ENCODE assay signal across 20 cellular contexts in genomic region chr4:11565899-11566298, GRCh38.
DNase-seq lines count a peak whose midpoint lies in the region; ATAC-seq and TF ChIP-seq lines count a peak whose summit lies in the region.
"Had no signal": no experiment of that assay in that cellular context is flagged by ENCODE, and none has a peak within 500 bp of the region (broad histone marks: within the 10 kb centered on the region; RNA-seq: fewer than 3 reads in every experiment).

No MANE protein-coding gene starts in this region.

- TF ChIP-seq CTCF in WERI-Rb-1 (IDR thresholded peaks at IDR 0.05; ENCODE audit: low read depth, low read length), result no peak

- peaks cover 1% of the 10 kb centered on the region for H3K36me3 Mint-ChIP-seq in activated naive CD8-positive, alpha-beta T cell treated with anti-CD3 and anti-CD28 coated beads for 36 hours
- no peaks in the 10 kb centered on the region for H3K36me3 Mint-ChIP-seq in natural killer cell treated with Interleukin-12 subunit alpha and Interleukin-12 subunit beta and Interleukin-15 and Interleukin-18, amount 100 ng/mL, for 72 hours
- H3K36me3 Mint-ChIP-seq: brain had no signal

- peaks cover 6% of the 10 kb centered on the region for H3K9me3 Mint-ChIP-seq in activated naive CD8-positive, alpha-beta T cell treated with anti-CD3 and anti-CD28 coated beads for 36 hours
- no peaks in the 10 kb centered on the region for H3K9me3 Mint-ChIP-seq in natural killer cell treated with Interleukin-12 subunit alpha and Interleukin-12 subunit beta and Interleukin-15 and Interleukin-18, amount 100 ng/mL, for 72 hours

- no peak overlapping the region for H3K27ac ChIP-seq in WERI-Rb-1
- H3K27ac ChIP-seq: coronary artery, left lung, thyroid gland had no signal

- peak; percentile 2 for DNase-seq in activated naive CD8-positive, alpha-beta T cell treated with anti-CD3 and anti-CD28 coated beads for 36 hours
- DNase-seq in cortex of kidney (lab: John Stamatoyannopoulos, UW), result no peak
- no peak for DNase-seq in WERI-Rb-1
- no peak for DNase-seq in natural killer cell treated with Interleukin-12 subunit alpha and Interleukin-12 subunit beta and Interleukin-15 and Interleukin-18, amount 100 ng/mL, for 72 hours (ENCODE audit: low spot score)
- DNase-seq: activated naive CD4-positive, alpha-beta T cell treated with Interleukin-2 at 50 U/mL for 16 hours; foreskin melanocyte; GDM1; H7; left lung; NCI-H146; NCI-H446; Right ventricle myocardium superior; T-helper 1 cell; thyroid gland had no signal

- H3K4me3 ChIP-seq in WERI-Rb-1 (ENCODE audit: low read depth, low read length), result no peak overlapping the region
- H3K4me3 ChIP-seq: coronary artery, left lung, thyroid gland had no signal

- no peak overlapping the region for H3K4me3 Mint-ChIP-seq in activated naive CD8-positive, alpha-beta T cell treated with anti-CD3 and anti-CD28 coated beads for 36 hours
- H3K4me3 Mint-ChIP-seq in natural killer cell treated with Interleukin-12 subunit alpha and Interleukin-12 subunit beta and Interleukin-15 and Interleukin-18, amount 100 ng/mL, for 72 hours, result no peak overlapping the region
- H3K4me3 Mint-ChIP-seq: brain had no signal

- H3K27me3 ChIP-seq in WERI-Rb-1 (ENCODE audit: insufficient read depth, low read depth, severe bottlenecking), result no peaks in the 10 kb centered on the region
- H3K27me3 ChIP-seq: left lung, thyroid gland had no signal

- peaks cover 10% of the 10 kb centered on the region for H3K27me3 Mint-ChIP-seq in activated naive CD8-positive, alpha-beta T cell treated with anti-CD3 and anti-CD28 coated beads for 36 hours
- H3K27me3 Mint-ChIP-seq in natural killer cell treated with Interleukin-12 subunit alpha and Interleukin-12 subunit beta and Interleukin-15 and Interleukin-18, amount 100 ng/mL, for 72 hours, result no peaks in the 10 kb centered on the region

- peaks cover 5% of the 10 kb centered on the region for H3K4me1 Mint-ChIP-seq in activated naive CD8-positive, alpha-beta T cell treated with anti-CD3 and anti-CD28 coated beads for 36 hours
- no peaks in the 10 kb centered on the region for H3K4me1 Mint-ChIP-seq in natural killer cell treated with Interleukin-12 subunit alpha and Interleukin-12 subunit beta and Interleukin-15 and Interleukin-18, amount 100 ng/mL, for 72 hours (ENCODE audit: low read depth in 2 of 2)
- H3K4me1 Mint-ChIP-seq: brain had no signal

- ATAC-seq in GM18868 (IDR thresholded peaks at IDR 0.05; ENCODE audit: unreplicated experiment) (peak; percentile 67), GM19397 (IDR thresholded peaks at IDR 0.05; ENCODE audit: unreplicated experiment) (peak; percentile 55), HG02870 (IDR thresholded peaks at IDR 0.05; ENCODE audit: unreplicated experiment) (peak; percentile 59)
- no peak for ATAC-seq in natural killer cell treated with Interleukin-12 subunit alpha and Interleukin-12 subunit beta and Interleukin-15 and Interleukin-18, amount 100 ng/mL, for 72 hours
- ATAC-seq: left lung, sciatic nerve had no signal

- no peaks in the 10 kb centered on the region for H3K36me3 ChIP-seq in WERI-Rb-1
- H3K36me3 ChIP-seq: left lung, thyroid gland had no signal

- no peaks in the 10 kb centered on the region for H3K9me3 ChIP-seq in WERI-Rb-1 (ENCODE audit: severe bottlenecking)
- H3K9me3 ChIP-seq: thyroid gland had no signal

- no peak overlapping the region for H3K27ac Mint-ChIP-seq in activated naive CD8-positive, alpha-beta T cell treated with anti-CD3 and anti-CD28 coated beads for 36 hours
- no peak overlapping the region for H3K27ac Mint-ChIP-seq in natural killer cell treated with Interleukin-12 subunit alpha and Interleukin-12 subunit beta and Interleukin-15 and Interleukin-18, amount 100 ng/mL, for 72 hours
- H3K27ac Mint-ChIP-seq: brain had no signal

Comparison
In these comparisons a context has a peak if more than half of its experiments do, and no peak if none do; other contexts are left out.
1. ATAC-seq: peak in GM18868 (single experiment), GM19397 (single experiment) and HG02870 (single experiment); none in natural killer cell treated with Interleukin-12 subunit alpha and Interleukin-12 subunit beta and Interleukin-15 and Interleukin-18, amount 100 ng/mL, for 72 hours (0 of 2).